ENCODE assay signal across 11 cellular contexts in the genomic region with DNA sequence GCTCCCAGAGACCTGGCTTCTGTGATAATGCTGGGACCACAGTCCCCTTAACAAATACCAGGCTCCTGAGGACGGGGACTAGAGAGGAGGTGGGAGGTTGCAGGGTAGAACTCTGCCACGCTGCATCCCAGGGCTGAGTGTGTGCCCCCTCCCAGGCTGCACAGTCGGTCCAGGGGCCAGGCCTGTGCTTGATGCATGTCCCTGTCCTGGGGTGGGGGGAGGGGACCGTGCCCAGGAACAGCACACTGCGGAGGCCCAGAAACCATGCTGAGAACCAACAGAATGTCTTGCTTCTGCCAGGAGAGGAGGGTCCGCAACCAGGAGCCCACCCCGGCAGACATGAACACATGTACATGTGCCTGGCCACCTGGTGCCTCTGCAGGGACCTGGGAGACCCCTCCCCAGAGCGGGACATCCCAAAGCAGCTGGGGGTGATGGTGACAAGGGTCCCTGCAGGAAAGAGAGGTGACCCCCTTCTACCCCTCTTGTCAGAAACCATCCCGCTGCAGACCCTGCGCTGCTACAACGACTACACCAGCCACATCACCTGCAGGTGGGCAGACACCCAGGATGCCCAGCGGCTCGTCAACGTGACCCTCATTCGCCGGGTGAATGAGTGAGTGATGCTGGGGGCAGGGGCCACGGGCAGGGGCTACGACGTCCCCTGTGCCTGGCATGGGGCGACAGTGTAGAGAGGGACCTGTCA. TPM values are rescaled to one million over a fixed set of nuclear protein-coding genes. Genes with fewer than 3 reads are reported as not detected.
"Had no signal": no experiment of that assay in that cellular context is flagged by ENCODE, and none has a peak within 500 bp of the region (broad histone marks: within the 10 kb centered on the region; RNA-seq: fewer than 3 reads in every experiment).

No MANE protein-coding gene starts in this region.

- H3K36me3 Mint-ChIP-seq: natural killer cell had no signal

- H3K4me1 ChIP-seq: body of pancreas had no signal

- H3K27ac ChIP-seq: body of pancreas, thoracic aorta had no signal

- DNase-seq: activated CD4-positive, alpha-beta T cell treated with anti-CD3 and anti-CD28 coated beads, Interleukin-2, amount 10 ng/mL, durations not matched to agents 7 days and 5 days; activated CD8-positive, alpha-beta T cell treated with anti-CD3 and anti-CD28 coated beads, Interleukin-2, amount 10 ng/mL, durations not matched to agents 7 days and 5 days; activated naive CD4-positive, alpha-beta T cell treated with anti-CD3 and anti-CD28 coated beads for 36 hours; activated T-cell treated with anti-CD3 and anti-CD28 coated beads, Interleukin-2, amount 50 U/mL, for 4 hours; body of pancreas; effector memory CD8-positive, alpha-beta T cell; foreskin fibroblast; natural killer cell; stimulated activated CD4-positive, alpha-beta T cell treated with anti-CD3 and anti-CD28 coated beads, Interleukin-2, amount 100 ng/mL, for 48 hours had no signal

- H3K9me3 Mint-ChIP-seq: activated CD4-positive, alpha-beta T cell treated with anti-CD3 and anti-CD28 coated beads, Interleukin-2, amount 10 ng/mL, durations not matched to agents 7 days and 5 days; activated T-cell treated with anti-CD3 and anti-CD28 coated beads, Interleukin-2, amount 50 U/mL, for 4 hours; effector memory CD8-positive, alpha-beta T cell; natural killer cell had no signal

- H3K4me1 Mint-ChIP-seq: natural killer cell had no signal

- H3K36me3 ChIP-seq: thoracic aorta had no signal

- H3K9me3 ChIP-seq: body of pancreas, thoracic aorta had no signal

- ATAC-seq: activated CD8-positive, alpha-beta T cell treated with anti-CD3 and anti-CD28 coated beads, Interleukin-2, amount 10 ng/mL, durations not matched to agents 7 days and 5 days; activated T-cell treated with anti-CD3 and anti-CD28 coated beads, Interleukin-2, amount 50 U/mL, for 4 hours; body of pancreas; effector memory CD8-positive, alpha-beta T cell had no signal

- H3K27ac Mint-ChIP-seq: activated CD4-positive, alpha-beta T cell treated with anti-CD3 and anti-CD28 coated beads, Interleukin-2, amount 10 ng/mL, durations not matched to agents 7 days and 5 days; activated CD8-positive, alpha-beta T cell treated with anti-CD3 and anti-CD28 coated beads, Interleukin-2, amount 10 ng/mL, durations not matched to agents 7 days and 5 days; activated naive CD4-positive, alpha-beta T cell treated with anti-CD3 and anti-CD28 coated beads for 36 hours; effector memory CD8-positive, alpha-beta T cell; natural killer cell; progenitor cell of endocrine pancreas had no signal

- H3K4me3 Mint-ChIP-seq: activated CD4-positive, alpha-beta T cell treated with anti-CD3 and anti-CD28 coated beads, Interleukin-2, amount 10 ng/mL, durations not matched to agents 7 days and 5 days; activated CD8-positive, alpha-beta T cell treated with anti-CD3 and anti-CD28 coated beads, Interleukin-2, amount 10 ng/mL, durations not matched to agents 7 days and 5 days; activated naive CD4-positive, alpha-beta T cell treated with anti-CD3 and anti-CD28 coated beads for 36 hours; activated T-cell treated with anti-CD3 and anti-CD28 coated beads, Interleukin-2, amount 50 U/mL, for 4 hours; effector memory CD8-positive, alpha-beta T cell; natural killer cell had no signal

- H3K4me3 ChIP-seq: body of pancreas, thoracic aorta had no signal

- H3K27me3 ChIP-seq: body of pancreas had no signal

RNA-seq across cellular contexts. Expression of gene CSF2RB, which starts 9.5 kb away (rescaled TPM):
- total RNA-seq: progenitor cell of endocrine pancreas had no signal
